In genomic region chr6:26576929-26577719, GRCh38 we compare ENCODE assay signal across 8 cellular contexts. TPM values are rescaled to one million over a fixed set of nuclear protein-coding genes. Genes with fewer than 3 reads are reported as not detected.
DNase-seq lines count a peak whose midpoint lies in the region; ATAC-seq lines count a peak whose summit lies in the region.

No MANE protein-coding gene starts in this region.

- no peaks in the 10 kb centered on the region for H3K36me3 ChIP-seq in CD4-positive, CD25-positive, alpha-beta regulatory T cell (ENCODE audit: control insufficient read depth, insufficient read depth, low read length)
- no peaks in the 10 kb centered on the region for H3K36me3 ChIP-seq in ectodermal cell (ENCODE audit: control insufficient read depth, insufficient read depth, low read length)
- H3K36me3 ChIP-seq in subcutaneous abdominal adipose tissue (ENCODE audit: control insufficient read depth in 5 of 5, insufficient read depth in 5 of 5, low read length in 5 of 5) = no peaks in the 10 kb centered on the region

- H3K4me1 Mint-ChIP-seq in CD4-positive, CD25-positive, alpha-beta regulatory T cell = peaks cover 15 to 33% (median 23%) of the 10 kb centered on the region in 4 donors
- peaks cover 37% of the 10 kb centered on the region for H3K4me1 Mint-ChIP-seq in activated CD4-positive, alpha-beta T cell treated with anti-CD3 and anti-CD28 coated beads for 36 hours

- no peaks in the 10 kb centered on the region for H3K36me3 Mint-ChIP-seq in CD4-positive, CD25-positive, alpha-beta regulatory T cell
- peaks cover 5% of the 10 kb centered on the region for H3K36me3 Mint-ChIP-seq in activated CD4-positive, alpha-beta T cell treated with anti-CD3 and anti-CD28 coated beads for 36 hours (ENCODE audit: low read depth)

- DNase-seq in CD4-positive, CD25-positive, alpha-beta regulatory T cell = peak; percentile 32 to 59 (median 51)
- peak; percentile 59 for DNase-seq in LoVo (ENCODE audit: low spot score)
- peak; percentile 86 for DNase-seq in activated CD4-positive, alpha-beta T cell treated with anti-CD3 and anti-CD28 coated beads for 36 hours

- CTCF ChIA-PET in activated CD4-positive, alpha-beta T cell treated with anti-CD3 and anti-CD28 coated beads for 36 hours (lab: Charles Lee) = interaction anchor here (0.6 to 3.7 kb wide), 10 partner anchors 8 to 583 kb away, joined by 3 to 27 read pairs (median 3); no protein-coding TSS in a partner anchor

- peak overlapping the region in 3 of 5 donors; percentile 27 to 57 (median 28) for H3K9ac ChIP-seq in subcutaneous abdominal adipose tissue (ENCODE audit: low read length in 5 of 5)

- no peak overlapping the region for H3K27ac ChIP-seq in CD4-positive, CD25-positive, alpha-beta regulatory T cell (ENCODE audit: insufficient read depth, low read length, poor library complexity, severe bottlenecking)
- no peak overlapping the region for H3K27ac ChIP-seq in ectodermal cell (ENCODE audit: insufficient read depth, low read depth, low read length, poor library complexity, severe bottlenecking)
- no peak overlapping the region for H3K27ac ChIP-seq in subcutaneous abdominal adipose tissue (ENCODE audit: low read depth, low read length)

- H3K9me3 ChIP-seq in CD4-positive, CD25-positive, alpha-beta regulatory T cell (ENCODE audit: control insufficient read depth in 2 of 2, low read length in 2 of 2) = peaks cover 4 to 6% of the 10 kb centered on the region in 2 experiments
- H3K9me3 ChIP-seq in ectodermal cell (ENCODE audit: control insufficient read depth, low read length) (peaks cover 2% of the 10 kb centered on the region), mononuclear cell (ENCODE audit: low read depth, low read length) (peaks cover 7% of the 10 kb centered on the region), subcutaneous abdominal adipose tissue (ENCODE audit: control insufficient read depth in 5 of 5, low read length in 5 of 5) (peaks cover 0 to 8% (median 6%) of the 10 kb centered on the region in 5 donors)

- POLR2A ChIA-PET in activated CD4-positive, alpha-beta T cell treated with anti-CD3 and anti-CD28 coated beads for 36 hours (lab: Charles Lee) = interaction anchor here (0.6 to 1.2 kb wide), 5 partner anchors 8 to 650 kb away, joined by 3 to 4 read pairs (median 4); partner anchors contain the start of gene BTN2A1

- H3K9me3 Mint-ChIP-seq in CD4-positive, CD25-positive, alpha-beta regulatory T cell = peaks cover 0 to 17% (median 6%) of the 10 kb centered on the region in 7 donors
- peaks cover 7% of the 10 kb centered on the region for H3K9me3 Mint-ChIP-seq in activated CD4-positive, alpha-beta T cell treated with anti-CD3 and anti-CD28 coated beads for 36 hours (ENCODE audit: low read depth)

- H3K4me3 ChIP-seq in CD4-positive, CD25-positive, alpha-beta regulatory T cell (ENCODE audit: low read depth, low read length) = peak overlapping the region; percentile 66
- peak overlapping the region; percentile 32 for H3K4me3 ChIP-seq in ectodermal cell (ENCODE audit: insufficient read depth, low read depth, low read length)
- H3K4me3 ChIP-seq in mononuclear cell (ENCODE audit: low read length) = peak overlapping the region; percentile 31
- peak overlapping the region; percentile 19 to 68 (median 46) for H3K4me3 ChIP-seq in subcutaneous abdominal adipose tissue (ENCODE audit: low read depth in 1 of 5, low read length in 5 of 5)

- 0 to 2% methylated on average over 27 to 31 of the region's 31 CpGs for WGBS in ectodermal cell, 2 experiments

- no peak for ATAC-seq in CD4-positive, CD25-positive, alpha-beta regulatory T cell (ENCODE audit: low read depth in 2 of 2)
- ATAC-seq in activated CD4-positive, alpha-beta T cell treated with anti-CD3 and anti-CD28 coated beads for 36 hours = peak; percentile 65
- no peak for ATAC-seq in GM21367 (IDR thresholded peaks at IDR 0.05; ENCODE audit: unreplicated experiment)
- ATAC-seq in GM18511 (IDR thresholded peaks at IDR 0.05; ENCODE audit: unreplicated experiment) = no peak

- H3K27me3 Mint-ChIP-seq in CD4-positive, CD25-positive, alpha-beta regulatory T cell = peaks cover 71% of the 10 kb centered on the region
- H3K27me3 Mint-ChIP-seq in activated CD4-positive, alpha-beta T cell treated with anti-CD3 and anti-CD28 coated beads for 36 hours = peaks cover 2% of the 10 kb centered on the region

- H3K4me1 ChIP-seq in CD4-positive, CD25-positive, alpha-beta regulatory T cell (ENCODE audit: control insufficient read depth, insufficient read depth, low read length, poor library complexity, severe bottlenecking) = peaks cover 16% of the 10 kb centered on the region
- H3K4me1 ChIP-seq in ectodermal cell (ENCODE audit: control insufficient read depth, insufficient read depth, low read length) = no peaks in the 10 kb centered on the region
- H3K4me1 ChIP-seq in mononuclear cell (ENCODE audit: insufficient read depth, low read length) = peaks cover 17% of the 10 kb centered on the region
- H3K4me1 ChIP-seq in subcutaneous abdominal adipose tissue (ENCODE audit: control insufficient read depth in 5 of 5, insufficient read depth in 5 of 5, low read length in 5 of 5) = peaks cover 0 to 18% (median 13%) of the 10 kb centered on the region in 5 donors

- peak overlapping the region; percentile 52 to 93 (median 74) for H3K27ac Mint-ChIP-seq in CD4-positive, CD25-positive, alpha-beta regulatory T cell
- peak overlapping the region; percentile 68 for H3K27ac Mint-ChIP-seq in activated CD4-positive, alpha-beta T cell treated with anti-CD3 and anti-CD28 coated beads for 36 hours

- intact Hi-C loops in activated CD4-positive, alpha-beta T cell treated with anti-CD3 and anti-CD28 coated beads for 36 hours (cut with DNase I, micrococcal nuclease) = loop anchor here in 1 of 2 experiments (1.0 kb wide), 1 partner anchor 19 kb away; the partner anchor contains the start of gene ABT1

- H3K27me3 ChIP-seq in CD4-positive, CD25-positive, alpha-beta regulatory T cell (ENCODE audit: control insufficient read depth, insufficient read depth, low read length) = peaks cover 12% of the 10 kb centered on the region
- H3K27me3 ChIP-seq in ectodermal cell (ENCODE audit: control insufficient read depth, insufficient read depth, low read length, poor library complexity, severe bottlenecking) = peaks cover 35% of the 10 kb centered on the region
- peaks cover 14% of the 10 kb centered on the region for H3K27me3 ChIP-seq in mononuclear cell (ENCODE audit: insufficient read depth, low read length)
- H3K27me3 ChIP-seq in subcutaneous abdominal adipose tissue (ENCODE audit: control insufficient read depth in 5 of 5, insufficient read depth in 4 of 5, low read length in 5 of 5) = no peaks in the 10 kb centered on the region

- peak overlapping the region; percentile 50 to 85 (median 78) for H3K4me3 Mint-ChIP-seq in CD4-positive, CD25-positive, alpha-beta regulatory T cell
- peak overlapping the region; percentile 71 for H3K4me3 Mint-ChIP-seq in activated CD4-positive, alpha-beta T cell treated with anti-CD3 and anti-CD28 coated beads for 36 hours

RNA-seq across cellular contexts. Expression of gene ABT1, which starts 19.6 kb away (rescaled TPM):
- 29.4 TPM for total RNA-seq in CD4-positive, CD25-positive, alpha-beta regulatory T cell
- polyA plus RNA-seq in CD4-positive, CD25-positive, alpha-beta regulatory T cell = 10 to 100 TPM; 53.7 to 64.0 (median 57.9) TPM
- 10 to 100 TPM; 21.5 to 24.9 TPM for total RNA-seq in activated CD4-positive, alpha-beta T cell treated with anti-CD3 and anti-CD28 coated beads for 36 hours
- 17.3 TPM for polyA plus RNA-seq in ectodermal cell (2013, experiment 1 of 4)
- 18.4 TPM for polyA plus RNA-seq in ectodermal cell (2013, experiment 2 of 4)
- 15.8 TPM for polyA plus RNA-seq in ectodermal cell (2013, experiment 3 of 4)
- 17.1 TPM for polyA plus RNA-seq in ectodermal cell (2013, experiment 4 of 4)
- total RNA-seq in mononuclear cell = 36.9 TPM

RNA-seq across cellular contexts. Expression of gene HMGN4, which starts 39.0 kb away (rescaled TPM):
- 59.5 TPM for total RNA-seq in CD4-positive, CD25-positive, alpha-beta regulatory T cell
- 100 to 1,000 TPM; 177 to 214 (median 197) TPM for polyA plus RNA-seq in CD4-positive, CD25-positive, alpha-beta regulatory T cell
- 10 to 100 TPM; 63.6 to 86.4 TPM for total RNA-seq in activated CD4-positive, alpha-beta T cell treated with anti-CD3 and anti-CD28 coated beads for 36 hours
- polyA plus RNA-seq in ectodermal cell (2013, experiment 1 of 4) = 76.9 TPM
- polyA plus RNA-seq in ectodermal cell (2013, experiment 2 of 4) = 71.1 TPM
- 73.8 TPM for polyA plus RNA-seq in ectodermal cell (2013, experiment 3 of 4)
- 79.7 TPM for polyA plus RNA-seq in ectodermal cell (2013, experiment 4 of 4)
- 40.4 TPM for total RNA-seq in mononuclear cell
